Comparison of ENCODE assay signal across 9 cellular contexts in the genomic region with DNA sequence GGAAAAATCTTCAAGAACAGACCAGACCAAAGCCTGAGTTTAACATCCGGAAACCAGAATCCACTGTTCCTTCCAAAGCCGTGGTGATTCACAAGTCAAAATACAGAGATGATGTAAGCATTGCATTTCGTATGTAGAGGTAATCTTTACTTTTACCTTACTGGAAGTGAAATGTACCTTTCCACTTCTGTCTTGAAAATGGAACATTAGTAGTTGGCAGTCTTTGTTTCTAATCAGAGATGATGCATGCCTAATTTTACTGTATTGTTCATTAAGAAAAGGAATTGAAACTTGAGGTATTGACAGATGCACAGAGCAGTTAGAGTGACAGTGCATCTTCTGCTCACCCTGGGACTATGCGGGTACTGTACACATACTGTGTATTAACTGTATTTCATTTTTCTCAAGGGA. TPM values are rescaled to one million over a fixed set of nuclear protein-coding genes. Genes with fewer than 3 reads are reported as not detected.
DNase-seq lines count a peak whose midpoint lies in the region; ATAC-seq and TF ChIP-seq lines count a peak whose summit lies in the region.
"Had no signal": no experiment of that assay in that cellular context is flagged by ENCODE, and none has a peak within 500 bp of the region (broad histone marks: within the 10 kb centered on the region; RNA-seq: fewer than 3 reads in every experiment).

No MANE protein-coding gene starts in this region.

- H3K36me3 ChIP-seq in OCI-LY7 (ENCODE audit: insufficient read depth, low read length) (peaks cover 3% of the 10 kb centered on the region; the same call in 1 of the 2 replicates), sigmoid colon (peaks cover 3 to 28% (median 11%) of the 10 kb centered on the region in 4 donors)

- no peak for TF ChIP-seq POLR2A in sigmoid colon (IDR thresholded peaks at IDR 0.05)

- POLR2A ChIA-PET in OCI-LY7 (lab: Charles Lee), result no interaction called here

- H3K9me3 ChIP-seq in OCI-LY7 (ENCODE audit: low read length), result no peaks in the 10 kb centered on the region
- H3K9me3 ChIP-seq in sigmoid colon, result no peaks in the 10 kb centered on the region

- H3K27me3 ChIP-seq in sigmoid colon, result no peaks in the 10 kb centered on the region

- no peaks in the 10 kb centered on the region for H3K9me2 ChIP-seq in OCI-LY7 (ENCODE audit: insufficient read depth, low read length)

- CTCF ChIA-PET in OCI-LY7 (lab: Charles Lee; ENCODE audit: unreplicated experiment), result no interaction called here

- no peak for TF ChIP-seq EP300 in sigmoid colon (IDR thresholded peaks at IDR 0.05)

- H3K27ac ChIP-seq in OCI-LY7 (ENCODE audit: low read depth, low read length, poor library complexity, severe bottlenecking) (peak overlapping the region; percentile 77), sigmoid colon (peak overlapping the region in 1 of 4 donors; percentile 82)

- BruUV-seq in OCI-LY7 (replicated peaks; lab: Mats Ljungman, UMichigan), result no TSS peak

- TF ChIP-seq CTCF in GM12864 (IDR thresholded peaks at IDR 0.05; ENCODE audit: low read depth, low read length, missing control alignments), result no peak
- TF ChIP-seq CTCF in OCI-LY7 (conservative IDR thresholded peaks at IDR 0.05; ENCODE audit: low read length), result no peak
- no peak for TF ChIP-seq CTCF in sigmoid colon (IDR thresholded peaks at IDR 0.05)

- H3K79me2 ChIP-seq in OCI-LY7 (ENCODE audit: insufficient read depth, low read depth, low read length), result no peaks in the 10 kb centered on the region

- H4K20me1 ChIP-seq in OCI-LY7 (ENCODE audit: insufficient read depth, low read length), result no peaks in the 10 kb centered on the region

- ATAC-seq in GM19372 (IDR thresholded peaks at IDR 0.05; ENCODE audit: low read depth, unreplicated experiment) (peak; percentile 91), HG02970 (IDR thresholded peaks at IDR 0.05; ENCODE audit: low FRiP score, unreplicated experiment) (peak; percentile 81)

- H2AFZ ChIP-seq in OCI-LY7 (ENCODE audit: low read length), result peak overlapping the region; percentile 81; the same call in 1 of the 2 replicates

- 82 to 93% methylated on average over 4 of the region's 4 CpGs for WGBS in sigmoid colon, 2 donors

- intact Hi-C loops in OCI-LY7 (cut with micrococcal nuclease; ENCODE audit: unreplicated experiment), result no loop called here
- intact Hi-C loops in head of caudate nucleus (cut with DNase I), result no loop called here
- intact Hi-C loops in sigmoid colon (cut with DNase I), result no loop called here

- H3K4me3 ChIP-seq in GM12864 (ENCODE audit: low read depth, low read length), result no peak overlapping the region
- peak overlapping the region; percentile 33 for H3K4me3 ChIP-seq in OCI-LY7 (ENCODE audit: low read depth, low read length, poor library complexity, severe bottlenecking)
- H3K4me3 ChIP-seq in sigmoid colon, result no peak overlapping the region
- H3K4me3 ChIP-seq: lung had no signal

- peak overlapping the region; percentile 50 for H3K4me2 ChIP-seq in OCI-LY7 (ENCODE audit: low read length)

- H3K4me1 ChIP-seq in OCI-LY7 (ENCODE audit: insufficient read depth, low read length, poor library complexity, severe bottlenecking) (peaks cover 41% of the 10 kb centered on the region), sigmoid colon (peaks cover 0 to 36% (median 26%) of the 10 kb centered on the region in 4 donors)

- DNase-seq in GM12864 (ENCODE audit: low read depth) (peak; percentile 52), OCI-LY7 (ENCODE audit: low spot score) (peak; percentile 66), head of caudate nucleus (no peak), inferior parietal cortex (ENCODE audit: extremely low spot score) (no peak), sigmoid colon (no peak)
- DNase-seq in activated CD4-positive, alpha-beta T cell treated with anti-CD3 and anti-CD28 coated beads, Interleukin-2, amount 50 U/mL, for 4 hours, result no peak

RNA-seq across cellular contexts. Expression of gene HABP4, which starts 34.6 kb away (rescaled TPM):
- total RNA-seq in OCI-LY7 (2014; rRNA removed; shearing (Covaris generic)), result 6.0 and 7.1 TPM in 2 replicates
- 11.0 and 11.5 TPM in 2 replicates for total RNA-seq in OCI-LY7 (2022)
- total RNA-seq in sigmoid colon, result 10 to 100 TPM; 12.5 to 23.5 (median 18.6) TPM
- polyA plus RNA-seq in sigmoid colon, result 1 to 10 TPM; 2.5 to 9.0 (median 5.6) TPM

Comparison
In these comparisons a context has a peak if more than half of its experiments do, and no peak if none do; other contexts are left out.
1. DNase-seq: peak in GM12864 (single experiment) and OCI-LY7 (single experiment); none in head of caudate nucleus (0 of 42), activated CD4-positive, alpha-beta T cell treated with anti-CD3 and anti-CD28 coated beads, Interleukin-2, amount 50 U/mL, for 4 hours (0 of 2), inferior parietal cortex (single experiment) and sigmoid colon (single experiment).